Comparison of ENCODE assay signal across 1 cellular context in genomic region chr4:99949999-99950912, GRCh38.
A peak's percentile ranks its signal among the peaks of the same experiment; 100 is the strongest.
TF ChIP-seq lines count a peak whose summit lies in the region.

Gene H2AZ1 (minus strand): TSS chr4:99950275. CDS start chr4:99950170, 105 bp downstream.

TF ChIP-seq in HepG2, 621 proteins besides CTCF, POLR2A, EP300 and RAD21 (continued from another document and continues in another):
- TF ChIP-seq ZBTB40 (IDR thresholded peaks at IDR 0.05) (no peak), ZBTB40 (CRISPR knock-in tag; IDR thresholded peaks at IDR 0.05) (no peak; the same call in 1 of the 2 replicates), POGZ (CRISPR knock-in tag; IDR thresholded peaks at IDR 0.05) (peak; percentile 92), PREB (CRISPR knock-in tag; IDR thresholded peaks at IDR 0.05) (no peak), SMARCE1 (IDR thresholded peaks at IDR 0.05; ENCODE audit: borderline replicate concordance) (no peak), NR3C1 (CRISPR knock-in tag; IDR thresholded peaks at IDR 0.05) (no peak), RBM22 (optimal IDR thresholded peaks at IDR 0.05; ENCODE audit: low read length) (no peak), FOXC1 (CRISPR knock-in tag; IDR thresholded peaks at IDR 0.05; ENCODE audit: borderline replicate concordance) (no peak), BCLAF1 (IDR thresholded peaks at IDR 0.05) (no peak), SETDB1 (CRISPR knock-in tag; IDR thresholded peaks at IDR 0.05; ENCODE audit: borderline replicate concordance) (no peak), CHD2 (IDR thresholded peaks at IDR 0.05; ENCODE audit: low read depth, low read length) (no peak), ZNF713 (CRISPR knock-in tag; IDR thresholded peaks at IDR 0.05) (no peak), WIZ (CRISPR knock-in tag; IDR thresholded peaks at IDR 0.05) (0 out of 2 replicates have a peak, but pooled peaks have one; percentile 19), KDM3A (CRISPR knock-in tag; IDR thresholded peaks at IDR 0.05; ENCODE audit: low read depth) (no peak), ZBTB21 (CRISPR knock-in tag; IDR thresholded peaks at IDR 0.05) (no peak), CENPT (CRISPR knock-in tag; IDR thresholded peaks at IDR 0.05; ENCODE audit: low read depth) (no peak; the same call in 1 of the 2 replicates), ZNF142 (CRISPR knock-in tag; IDR thresholded peaks at IDR 0.05) (peak; percentile 64; the same call in 1 of the 2 replicates), PHF21A (CRISPR knock-in tag; IDR thresholded peaks at IDR 0.05) (no peak; the same call in 1 of the 2 replicates), SP2 (CRISPR knock-in tag; IDR thresholded peaks at IDR 0.05) (peak; percentile 90), ZNF552 (CRISPR knock-in tag; IDR thresholded peaks at IDR 0.05; ENCODE audit: borderline replicate concordance) (no peak), ZNF354B (CRISPR knock-in tag; IDR thresholded peaks at IDR 0.05) (no peak), FOSL1 (CRISPR knock-in tag; IDR thresholded peaks at IDR 0.05; ENCODE audit: borderline replicate concordance) (no peak), ZNF484 (CRISPR knock-in tag; IDR thresholded peaks at IDR 0.05; ENCODE audit: borderline replicate concordance, low read depth) (no peak), CBX2 (IDR thresholded peaks at IDR 0.05; ENCODE audit: low read depth, low read length) (no peak), CBX2 (CRISPR knock-in tag; IDR thresholded peaks at IDR 0.05; ENCODE audit: low read depth) (no peak), DNMT1 (CRISPR knock-in tag; IDR thresholded peaks at IDR 0.05) (no peak), ETV6 (CRISPR knock-in tag; conservative IDR thresholded peaks at IDR 0.05) (0 out of 2 replicates have a peak, but pooled peaks have one; percentile 28), ZNF562 (CRISPR knock-in tag; IDR thresholded peaks at IDR 0.05; ENCODE audit: borderline replicate concordance) (no peak), SRY (CRISPR knock-in tag; IDR thresholded peaks at IDR 0.05) (peak; percentile 61; the same call in 1 of the 2 replicates), TEAD3 (CRISPR knock-in tag; optimal IDR thresholded peaks at IDR 0.05; ENCODE audit: borderline replicate concordance) (peak; percentile 46), ZNF235 (CRISPR knock-in tag; IDR thresholded peaks at IDR 0.05; ENCODE audit: borderline replicate concordance) (no peak), HNRNPL (IDR thresholded peaks at IDR 0.05; ENCODE audit: low read depth, low read length) (no peak), ARNT (IDR thresholded peaks at IDR 0.05) (no peak)
- TF ChIP-seq, protein P1, sequence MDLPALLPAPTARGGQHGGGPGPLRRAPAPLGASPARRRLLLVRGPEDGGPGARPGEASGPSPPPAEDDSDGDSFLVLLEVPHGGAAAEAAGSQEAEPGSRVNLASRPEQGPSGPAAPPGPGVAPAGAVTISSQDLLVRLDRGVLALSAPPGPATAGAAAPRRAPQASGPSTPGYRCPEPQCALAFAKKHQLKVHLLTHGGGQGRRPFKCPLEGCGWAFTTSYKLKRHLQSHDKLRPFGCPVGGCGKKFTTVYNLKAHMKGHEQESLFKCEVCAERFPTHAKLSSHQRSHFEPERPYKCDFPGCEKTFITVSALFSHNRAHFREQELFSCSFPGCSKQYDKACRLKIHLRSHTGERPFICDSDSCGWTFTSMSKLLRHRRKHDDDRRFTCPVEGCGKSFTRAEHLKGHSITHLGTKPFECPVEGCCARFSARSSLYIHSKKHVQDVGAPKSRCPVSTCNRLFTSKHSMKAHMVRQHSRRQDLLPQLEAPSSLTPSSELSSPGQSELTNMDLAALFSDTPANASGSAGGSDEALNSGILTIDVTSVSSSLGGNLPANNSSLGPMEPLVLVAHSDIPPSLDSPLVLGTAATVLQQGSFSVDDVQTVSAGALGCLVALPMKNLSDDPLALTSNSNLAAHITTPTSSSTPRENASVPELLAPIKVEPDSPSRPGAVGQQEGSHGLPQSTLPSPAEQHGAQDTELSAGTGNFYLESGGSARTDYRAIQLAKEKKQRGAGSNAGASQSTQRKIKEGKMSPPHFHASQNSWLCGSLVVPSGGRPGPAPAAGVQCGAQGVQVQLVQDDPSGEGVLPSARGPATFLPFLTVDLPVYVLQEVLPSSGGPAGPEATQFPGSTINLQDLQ (CRISPR knock-in tag; IDR thresholded peaks at IDR 0.05) = no peak; the same call in 1 of the 2 replicates
- TF ChIP-seq, protein P2, sequence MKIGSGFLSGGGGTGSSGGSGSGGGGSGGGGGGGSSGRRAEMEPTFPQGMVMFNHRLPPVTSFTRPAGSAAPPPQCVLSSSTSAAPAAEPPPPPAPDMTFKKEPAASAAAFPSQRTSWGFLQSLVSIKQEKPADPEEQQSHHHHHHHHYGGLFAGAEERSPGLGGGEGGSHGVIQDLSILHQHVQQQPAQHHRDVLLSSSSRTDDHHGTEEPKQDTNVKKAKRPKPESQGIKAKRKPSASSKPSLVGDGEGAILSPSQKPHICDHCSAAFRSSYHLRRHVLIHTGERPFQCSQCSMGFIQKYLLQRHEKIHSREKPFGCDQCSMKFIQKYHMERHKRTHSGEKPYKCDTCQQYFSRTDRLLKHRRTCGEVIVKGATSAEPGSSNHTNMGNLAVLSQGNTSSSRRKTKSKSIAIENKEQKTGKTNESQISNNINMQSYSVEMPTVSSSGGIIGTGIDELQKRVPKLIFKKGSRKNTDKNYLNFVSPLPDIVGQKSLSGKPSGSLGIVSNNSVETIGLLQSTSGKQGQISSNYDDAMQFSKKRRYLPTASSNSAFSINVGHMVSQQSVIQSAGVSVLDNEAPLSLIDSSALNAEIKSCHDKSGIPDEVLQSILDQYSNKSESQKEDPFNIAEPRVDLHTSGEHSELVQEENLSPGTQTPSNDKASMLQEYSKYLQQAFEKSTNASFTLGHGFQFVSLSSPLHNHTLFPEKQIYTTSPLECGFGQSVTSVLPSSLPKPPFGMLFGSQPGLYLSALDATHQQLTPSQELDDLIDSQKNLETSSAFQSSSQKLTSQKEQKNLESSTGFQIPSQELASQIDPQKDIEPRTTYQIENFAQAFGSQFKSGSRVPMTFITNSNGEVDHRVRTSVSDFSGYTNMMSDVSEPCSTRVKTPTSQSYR (CRISPR knock-in tag; IDR thresholded peaks at IDR 0.05; ENCODE audit: borderline replicate concordance) = no peak; the same call in 1 of the 2 replicates
